20 cellular contexts compared by ENCODE assay signal in genomic region chr19:21751379-21751778, GRCh38. TPM values are rescaled to one million over a fixed set of nuclear protein-coding genes. Genes with fewer than 3 reads are reported as not detected.
DNase-seq lines count a peak whose midpoint lies in the region; TF ChIP-seq lines count a peak whose summit lies in the region.
"Had no signal": no experiment of that assay in that cellular context is flagged by ENCODE, and none has a peak within 500 bp of the region (broad histone marks: within the 10 kb centered on the region; RNA-seq: fewer than 3 reads in every experiment).

No MANE protein-coding gene starts in this region.

- no peak overlapping the region for H2AK5ac ChIP-seq in trophoblast cell (ENCODE audit: low read length)

- no peak overlapping the region for H3K4ac ChIP-seq in trophoblast cell (ENCODE audit: low read depth, low read length)

- no peaks in the 10 kb centered on the region for H3K27me3 ChIP-seq in fibroblast of lung (ENCODE audit: control insufficient read depth, insufficient read depth, low read length)
- no peaks in the 10 kb centered on the region for H3K27me3 ChIP-seq in trophoblast cell (ENCODE audit: insufficient read depth, low read length)
- H3K27me3 ChIP-seq in A673 (replicated peaks; ENCODE audit: insufficient read depth, low read depth, low read length, poor library complexity): no peaks in the 10 kb centered on the region
- H3K27me3 ChIP-seq: pancreas, sigmoid colon had no signal

- H4K12ac ChIP-seq in trophoblast cell (ENCODE audit: low read depth, low read length): no peak overlapping the region

- H3K9me3 ChIP-seq in fibroblast of lung (ENCODE audit: control insufficient read depth, insufficient read depth, low read depth, low read length) (no peaks in the 10 kb centered on the region), trophoblast cell (ENCODE audit: insufficient read depth, low read depth, low read length) (no peaks in the 10 kb centered on the region), A673 (ENCODE audit: low read depth, low read length, poor library complexity, severe bottlenecking) (peaks cover 21% of the 10 kb centered on the region)
- H3K9me3 ChIP-seq: pancreas had no signal

- no peaks in the 10 kb centered on the region for H3K79me2 ChIP-seq in fibroblast of lung (ENCODE audit: control insufficient read depth, insufficient read depth, low read length)
- H3K79me2 ChIP-seq in trophoblast cell (ENCODE audit: control insufficient read depth, insufficient read depth, low read length, poor library complexity): peaks cover 5% of the 10 kb centered on the region

- no peak overlapping the region for H3K18ac ChIP-seq in trophoblast cell (ENCODE audit: low read length)

- intact Hi-C loops in A673 (cut with micrococcal nuclease; ENCODE audit: unreplicated experiment): no loop called here

- DNase-seq in EH (ENCODE audit: low read depth) (peak; percentile 73), LHCN-M2 (ENCODE audit: low read depth) (peak; percentile 50), fibroblast of lung (ENCODE audit: low read depth in 2 of 2) (peak; percentile 39 to 59), trophoblast cell (peak in 1 of 2 donors; percentile 29), A673 (ENCODE audit: low spot score) (no peak), GM10248 (ENCODE audit: extremely low spot score) (no peak), NCI-H510A (lab: John Stamatoyannopoulos, UW) (no peak)
- DNase-seq: activated CD4-positive, alpha-beta T cell treated with anti-CD3 and anti-CD28 coated beads, Interleukin-2, amount 10 ng/mL, durations not matched to agents 7 days and 5 days; activated effector memory CD4-positive, alpha-beta T cell treated with anti-CD3 and anti-CD28 coated beads, Interleukin-2, amount 50 U/mL, for 16 hours; C1 segment of cervical spinal cord; central memory CD4-positive, alpha-beta T cell; effector memory CD8-positive, alpha-beta T cell; hippocampal formation; natural killer cell; NCI-H1048; NCI-H2029 treated with DMSO at 0.1 percent for 48 hours; pancreas; sigmoid colon; stimulated activated naive CD4-positive, alpha-beta T cell had no signal

- H3K4me3 ChIP-seq in fibroblast of lung (replicated peaks in 1 of 4; ENCODE audit: control extremely low read depth in 1 of 4, insufficient read depth in 1 of 4, low read depth in 3 of 4, low read length in 4 of 4) (no peak overlapping the region), trophoblast cell (ENCODE audit: low read depth, low read length) (no peak overlapping the region), A673 (ENCODE audit: low read depth, low read length, poor library complexity, severe bottlenecking) (no peak overlapping the region)
- H3K4me3 ChIP-seq: pancreas, sigmoid colon had no signal

- H2BK5ac ChIP-seq in trophoblast cell (ENCODE audit: low read depth, low read length, poor library complexity): no peak overlapping the region

- no peak overlapping the region for H3K4me2 ChIP-seq in fibroblast of lung (ENCODE audit: extremely low read depth, insufficient read depth, low read length)
- no peak overlapping the region for H3K4me2 ChIP-seq in trophoblast cell (ENCODE audit: low read length)
- H3K4me2 ChIP-seq: KMS-11 had no signal

- CTCF ChIA-PET in A673 (lab: Charles Lee): no interaction called here
- CTCF ChIA-PET in GM10248 (lab: Yijun Ruan, JAX): no interaction called here

- H3K27ac ChIP-seq in fibroblast of lung (ENCODE audit: insufficient read depth, low read length) (no peak overlapping the region), trophoblast cell (ENCODE audit: low read depth, low read length) (peak overlapping the region; percentile 81), A673 (ENCODE audit: low read depth, low read length, poor library complexity, severe bottlenecking) (no peak overlapping the region)
- H3K27ac ChIP-seq: KMS-11, pancreas had no signal

- H4K91ac ChIP-seq in trophoblast cell (ENCODE audit: low read depth, low read length): no peak overlapping the region

- no TSS peak for BruUV-seq in A673 (replicated peaks; lab: Mats Ljungman, UMichigan)

- H2BK12ac ChIP-seq in trophoblast cell (ENCODE audit: low read length): no peak overlapping the region

- no peak overlapping the region for H2BK120ac ChIP-seq in trophoblast cell (ENCODE audit: insufficient read depth, low read length, poor library complexity)

- H3K23ac ChIP-seq in trophoblast cell (ENCODE audit: low read length): no peak overlapping the region

- H2AFZ ChIP-seq in fibroblast of lung (ENCODE audit: low read length): no peak overlapping the region
- no peak overlapping the region for H2AFZ ChIP-seq in trophoblast cell (ENCODE audit: insufficient read depth, low read length, poor library complexity)

- H3K9ac ChIP-seq in fibroblast of lung (ENCODE audit: insufficient read depth, low read length) (no peak overlapping the region), trophoblast cell (ENCODE audit: low read length) (no peak overlapping the region)
- H3K9ac ChIP-seq: KMS-11 had no signal

- WGBS in trophoblast cell (ENCODE audit: extremely low coverage, insufficient coverage, insufficient read length): no CpG with 5 or more reads among the region's 3 CpGs

- POLR2A ChIA-PET in A673 (lab: Charles Lee; ENCODE audit: low non-redundant PET): interaction anchor here (0.6 kb wide), 1 partner anchor 8 kb away, joined by 3 read pairs; no protein-coding TSS in a partner anchor
- POLR2A ChIA-PET in GM10248 (lab: Yijun Ruan, JAX): no interaction called here

- no peak overlapping the region for H4K8ac ChIP-seq in trophoblast cell (ENCODE audit: low read depth, low read length)

- H3K4me1 ChIP-seq in fibroblast of lung (ENCODE audit: control insufficient read depth, extremely low read depth, insufficient read depth, low read length) (no peaks in the 10 kb centered on the region), trophoblast cell (ENCODE audit: control insufficient read depth in 1 of 2, insufficient read depth in 2 of 2, low read length in 2 of 2) (peaks cover 14 to 22% of the 10 kb centered on the region in 2 experiments), A673 (ENCODE audit: insufficient read depth, low read length, poor library complexity, severe bottlenecking) (no peaks in the 10 kb centered on the region)
- H3K4me1 ChIP-seq: pancreas had no signal

- peaks cover 7% of the 10 kb centered on the region for H3K79me1 ChIP-seq in trophoblast cell (ENCODE audit: low read length)

- no peak overlapping the region for H3K14ac ChIP-seq in trophoblast cell (ENCODE audit: low read length)

- TF ChIP-seq CTCF in fibroblast of lung (conservative IDR thresholded peaks at IDR 0.05 in 1 of 2, IDR thresholded peaks at IDR 0.05 in 1 of 2; ENCODE audit: low read depth in 1 of 2, low read length in 2 of 2): no peak
- TF ChIP-seq CTCF in A673 (conservative IDR thresholded peaks at IDR 0.05; ENCODE audit: low read depth, low read length): no peak
- TF ChIP-seq CTCF in GM10248 (IDR thresholded peaks at IDR 0.05; ENCODE audit: control extremely low read depth, extremely low read depth, low read depth, missing control alignments): no peak

- no peaks in the 10 kb centered on the region for H4K20me1 ChIP-seq in fibroblast of lung (ENCODE audit: control insufficient read depth, extremely low read depth, insufficient read depth, low read length)

- H3K36me3 ChIP-seq in fibroblast of lung (ENCODE audit: control insufficient read depth, insufficient read depth, low read length): no peaks in the 10 kb centered on the region
- peaks cover 14% of the 10 kb centered on the region in 2 experiments for H3K36me3 ChIP-seq in trophoblast cell (ENCODE audit: control insufficient read depth in 1 of 2, insufficient read depth in 2 of 2, low read length in 2 of 2)
- H3K36me3 ChIP-seq in A673 (ENCODE audit: insufficient read depth, low read length, poor library complexity, severe bottlenecking): peaks cover 27% of the 10 kb centered on the region

RNA-seq across cellular contexts. Expression of gene ZNF100, which starts 16.0 kb away (rescaled TPM):
- 8.3 and 8.8 TPM in 2 replicates for total RNA-seq in LHCN-M2 (2014; rRNA removed)
- 1.5 TPM for polyA plus RNA-seq in LHCN-M2 (2012)
- total RNA-seq in fibroblast of lung: 1.8 and 2.3 TPM in 2 replicates
- 2.4 and 3.6 TPM in 2 replicates for polyA plus RNA-seq in fibroblast of lung
- 1.5 and 2.8 TPM in 2 replicates for polyA plus RNA-seq in fibroblast of lung (2012)
- 1.3 and 3.2 TPM in 2 replicates for polyA minus RNA-seq in fibroblast of lung (ENCODE audit: low replicate concordance)
- 10.2 and 10.4 TPM in 2 replicates for polyA plus RNA-seq in trophoblast cell (2013)
- 14.6 and 19.2 TPM in 2 replicates for total RNA-seq in A673 (2021)

Comparison
In these comparisons a context has a peak if more than half of its experiments do, and no peak if none do; other contexts are left out.
1. DNase-seq: peak in EH (single experiment), LHCN-M2 (single experiment) and fibroblast of lung (2 of 2); none in A673 (single experiment), GM10248 (single experiment) and NCI-H510A (single experiment).